Comparison of ENCODE assay signal across 10 cellular contexts in the genomic region with DNA sequence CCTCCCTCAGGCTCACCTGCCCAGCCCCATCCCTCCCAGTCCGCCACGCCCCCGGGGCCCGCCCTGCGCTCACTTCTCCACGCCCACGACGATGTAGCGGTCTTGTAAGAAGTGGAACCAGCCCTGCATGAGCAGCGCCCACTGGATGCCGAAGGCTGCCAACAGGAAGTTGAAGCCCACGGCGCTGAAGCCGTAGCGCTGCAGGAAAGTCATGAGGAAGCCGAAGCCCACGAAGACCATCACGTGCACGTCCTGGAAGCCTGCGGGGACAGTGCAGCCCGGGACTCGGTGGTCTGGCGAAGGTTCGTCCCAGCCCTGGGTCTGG. TPM values are rescaled to one million over a fixed set of nuclear protein-coding genes. Genes with fewer than 3 reads are reported as not detected.
DNase-seq lines count a peak whose midpoint lies in the region; ATAC-seq and TF ChIP-seq lines count a peak whose summit lies in the region.
"Had no signal": no experiment of that assay in that cellular context is flagged by ENCODE, and none has a peak within 500 bp of the region (broad histone marks: within the 10 kb centered on the region; RNA-seq: fewer than 3 reads in every experiment).

No MANE protein-coding gene starts in this region.

- no peak for TF ChIP-seq EP300 in esophagus muscularis mucosa (IDR thresholded peaks at IDR 0.05)

- H3K4me1 ChIP-seq in H9 (ENCODE audit: insufficient read depth, low read length) (no peaks in the 10 kb centered on the region), esophagus squamous epithelium (peaks cover 0 to 44% (median 0%) of the 10 kb centered on the region in 3 donors), esophagus muscularis mucosa (peaks cover 0 to 3% (median 0%) of the 10 kb centered on the region in 4 donors)

- peaks cover 0 to 93% (median 18%) of the 10 kb centered on the region in 3 donors for H3K36me3 ChIP-seq in esophagus squamous epithelium
- H3K36me3 ChIP-seq in esophagus muscularis mucosa, result no peaks in the 10 kb centered on the region

- no peak overlapping the region for H2BK120ac ChIP-seq in H9 (ENCODE audit: low read depth, low read length, poor library complexity, severe bottlenecking)

- no peak overlapping the region for H2BK12ac ChIP-seq in H9 (ENCODE audit: insufficient read length, low read depth, low read length)

- H2AFZ ChIP-seq in H9 (ENCODE audit: low read length), result no peak overlapping the region

- no peak overlapping the region for H4K8ac ChIP-seq in H9 (replicated peaks; ENCODE audit: insufficient read length, low read depth, low read length)

- no peaks in the 10 kb centered on the region for H4K20me1 ChIP-seq in H9 (ENCODE audit: control insufficient read depth, insufficient read depth, insufficient read length)

- no peak for ATAC-seq in GM21367 (IDR thresholded peaks at IDR 0.05; ENCODE audit: unreplicated experiment)
- ATAC-seq in GM19324 (IDR thresholded peaks at IDR 0.05; ENCODE audit: low FRiP score, unreplicated experiment), result no peak

- H3K36me3 Mint-ChIP-seq in H9 (ENCODE audit: insufficient read depth in 1 of 3, low read depth in 3 of 3), result no peaks in the 10 kb centered on the region

- intact Hi-C loops in esophagus squamous epithelium (cut with DNase I) (no loop called here), esophagus muscularis mucosa (cut with DNase I) (no loop called here)

- no peaks in the 10 kb centered on the region for H3K23me2 ChIP-seq in H9 (ENCODE audit: insufficient read length, low read depth, low read length, poor library complexity, severe bottlenecking)

- no peak overlapping the region for H3K9ac ChIP-seq in H9 (ENCODE audit: extremely low read depth, insufficient read length, low read length)

- peaks cover 52% of the 10 kb centered on the region for H3K27me3 Mint-ChIP-seq in H9 (ENCODE audit: low read depth)
- H3K27me3 Mint-ChIP-seq: brain had no signal

- no peaks in the 10 kb centered on the region for H3K79me2 ChIP-seq in H9 (ENCODE audit: insufficient read depth, low read length)

- peak overlapping the region; percentile 42 to 47; a peak in 3 of 5 replicates for H3K4me3 Mint-ChIP-seq in H9
- H3K4me3 Mint-ChIP-seq: brain had no signal

- H3K4ac ChIP-seq in H9 (ENCODE audit: low read depth, low read length), result no peak overlapping the region

- no peak overlapping the region for H3K4me2 ChIP-seq in H9 (ENCODE audit: insufficient read depth, insufficient read length, low read length)

- H3K27me3 ChIP-seq in H9 (ENCODE audit: insufficient read depth, low read length), result no peaks in the 10 kb centered on the region
- peaks cover 0 to 66% (median 0%) of the 10 kb centered on the region in 4 donors for H3K27me3 ChIP-seq in esophagus squamous epithelium
- H3K27me3 ChIP-seq in esophagus muscularis mucosa, result peaks cover 0 to 49% (median 2%) of the 10 kb centered on the region in 4 donors

- peaks cover 5 to 8% of the 10 kb centered on the region in 2 experiments for H3K4me1 Mint-ChIP-seq in H9

- no peak overlapping the region for H3K56ac ChIP-seq in H9 (ENCODE audit: insufficient read length, low read depth, low read length)

- H3K4me3 ChIP-seq in esophagus squamous epithelium (no peak overlapping the region), esophagus muscularis mucosa (no peak overlapping the region)

- H2BK20ac ChIP-seq in H9 (ENCODE audit: low read depth, low read length, poor library complexity, severe bottlenecking), result no peak overlapping the region

- peak; percentile 79 for DNase-seq in H9
- DNase-seq in activated CD4-positive, alpha-beta T cell treated with anti-CD3 and anti-CD28 coated beads for 4 hours, result peak; percentile 17 to 30
- DNase-seq in esophagus squamous epithelium (lab: John Stamatoyannopoulos, UW), result peak; percentile 18
- DNase-seq in stimulated activated CD8-positive, alpha-beta memory T cell treated with anti-CD3 and anti-CD28 coated beads, Interleukin-2, amount 100 ng/mL, for 48 hours (ENCODE audit: low read depth in 2 of 2), result peak; percentile 11 to 40
- no peak for DNase-seq in SKM-1 (lab: John Stamatoyannopoulos, UW; ENCODE audit: unreplicated experiment)
- no peak for DNase-seq in esophagus muscularis mucosa (ENCODE audit: extremely low spot score)
- DNase-seq: Right ventricle myocardium superior had no signal

- no peak overlapping the region for H3K23ac ChIP-seq in H9 (ENCODE audit: insufficient read length, low read depth, low read length)

- no peak overlapping the region for H2AK5ac ChIP-seq in H9 (ENCODE audit: insufficient read length, low read length)

- H3K27ac Mint-ChIP-seq in H9, result peak overlapping the region in 1 of 3 experiments; percentile 59; a peak in 1 of 7 replicates

- TF ChIP-seq CTCF in H9 (conservative IDR thresholded peaks at IDR 0.05), result no peak
- TF ChIP-seq CTCF in esophagus squamous epithelium (IDR thresholded peaks at IDR 0.05), result no peak
- no peak for TF ChIP-seq CTCF in esophagus muscularis mucosa (IDR thresholded peaks at IDR 0.05)

- H4K91ac ChIP-seq in H9 (ENCODE audit: insufficient read length, low read depth, low read length), result no peak overlapping the region

- no peak overlapping the region for H2BK5ac ChIP-seq in H9 (ENCODE audit: insufficient read length, low read length)

- no peak overlapping the region for H3K18ac ChIP-seq in H9 (ENCODE audit: insufficient read length, low read depth, low read length)

- no peak overlapping the region for H3K27ac ChIP-seq in H9 (ENCODE audit: insufficient read length, low read depth, low read length)
- peak overlapping the region in 3 of 4 donors; percentile 7 to 65 (median 48) for H3K27ac ChIP-seq in esophagus squamous epithelium
- H3K27ac ChIP-seq in esophagus muscularis mucosa (replicated peaks in 1 of 4), result no peak overlapping the region

- H3K9me3 Mint-ChIP-seq in H9, result no peaks in the 10 kb centered on the region
- H3K9me3 Mint-ChIP-seq: brain had no signal

- H3K9me3 ChIP-seq in H9 (ENCODE audit: control insufficient read depth, low read depth, low read length), result no peaks in the 10 kb centered on the region
- no peaks in the 10 kb centered on the region for H3K9me3 ChIP-seq in esophagus squamous epithelium
- no peaks in the 10 kb centered on the region for H3K9me3 ChIP-seq in esophagus muscularis mucosa

- TF ChIP-seq POLR2A in esophagus squamous epithelium (IDR thresholded peaks at IDR 0.05), result no peak
- TF ChIP-seq POLR2A in esophagus muscularis mucosa (IDR thresholded peaks at IDR 0.05; ENCODE audit: low read depth), result no peak

- no peak overlapping the region for H2BK15ac ChIP-seq in H9 (ENCODE audit: low read depth, low read length)

- no peak overlapping the region for H4K5ac ChIP-seq in H9 (ENCODE audit: insufficient read length, low read depth, low read length)

- H3K79me1 ChIP-seq in H9 (ENCODE audit: insufficient read depth, low read depth, low read length, poor library complexity, severe bottlenecking), result no peaks in the 10 kb centered on the region

- no peak overlapping the region for H3K14ac ChIP-seq in H9 (ENCODE audit: insufficient read depth, low read length)

- H3T11ph ChIP-seq in H9 (ENCODE audit: low read length), result no peak overlapping the region

- no CpG with 5 or more reads among the region's 24 CpGs for WGBS in H9 (ENCODE audit: extremely low coverage, insufficient read length, low lambda C conversion rate)
- 27% methylated on average over 6 of the region's 24 CpGs; no CpG with 5 or more reads in 1 of the 2 donors for WGBS in esophagus squamous epithelium, 2 donors
- 20% methylated on average over 7 of the region's 24 CpGs for WGBS in esophagus muscularis mucosa

RNA-seq across cellular contexts. Expression of a gene that starts 9.7 kb away (rescaled TPM):
- 0.28 and 0.31 TPM in 2 replicates for total RNA-seq in H9 (2021)
- 1,000 to 10,000 TPM; 2,342 to 7,076 (median 3,336) TPM for total RNA-seq in esophagus squamous epithelium
- 1 to 10 TPM in 1 of 4 donors, not detected in 3; 1.2 TPM for total RNA-seq in esophagus muscularis mucosa
- total RNA-seq: Right ventricle myocardium superior had no signal

Comparison
In these comparisons a context has a peak if more than half of its experiments do, and no peak if none do; other contexts are left out.
1. DNase-seq: peak in H9 (single experiment), activated CD4-positive, alpha-beta T cell treated with anti-CD3 and anti-CD28 coated beads for 4 hours (2 of 2), esophagus squamous epithelium (single experiment) and stimulated activated CD8-positive, alpha-beta memory T cell treated with anti-CD3 and anti-CD28 coated beads, Interleukin-2, amount 100 ng/mL, for 48 hours (2 of 2); none in SKM-1 (single experiment) and esophagus muscularis mucosa (single experiment).
2. H3K27ac ChIP-seq: peak in esophagus squamous epithelium (3 of 4); none in H9 (single experiment) and esophagus muscularis mucosa (0 of 4).
3. RNA of a gene that starts 9.7 kb away (total RNA-seq): 2,342 to 7,076 TPM in esophagus squamous epithelium; 0.28 to 0.31 TPM in H9 and 1.2 TPM in esophagus muscularis mucosa; every median in the first group is over 1,000 times any median in the second.